Comparison of ENCODE assay signal across 30 cellular contexts in the genomic region with DNA sequence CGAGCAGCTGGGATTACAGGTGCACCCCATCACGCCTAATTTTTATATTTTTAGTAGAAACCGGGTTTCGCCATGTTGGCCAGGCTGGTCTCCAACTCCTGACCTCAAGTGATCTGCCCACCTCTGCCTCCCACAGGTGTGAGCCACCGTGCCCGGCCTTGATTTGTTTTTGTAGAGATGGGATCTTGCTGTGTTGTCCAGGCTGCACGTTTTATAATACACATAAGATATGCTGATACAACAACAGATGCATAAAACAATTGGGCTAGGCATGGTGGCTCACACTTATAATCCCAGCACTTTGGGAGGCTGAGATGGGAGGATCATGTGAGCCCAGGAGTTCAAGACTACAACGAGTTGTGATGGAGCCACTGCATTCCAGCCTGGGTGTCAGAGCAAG.
"Had no signal": no experiment of that assay in that cellular context is flagged by ENCODE, and none has a peak within 500 bp of the region (broad histone marks: within the 10 kb centered on the region; RNA-seq: fewer than 3 reads in every experiment).

No MANE protein-coding gene starts in this region.

- ATAC-seq: activated CD4-positive, alpha-beta T cell treated with anti-CD3 and anti-CD28 coated beads for 36 hours; activated CD8-positive, alpha-beta memory T cell treated with anti-CD3 and anti-CD28 coated beads, Interleukin-2, amount 10 ng/mL, durations not matched to agents 7 days and 5 days; activated CD8-positive, alpha-beta T cell treated with anti-CD3 and anti-CD28 coated beads, Interleukin-2, amount 10 ng/mL, durations not matched to agents 7 days and 5 days; gastroesophageal sphincter; T-helper 17 cell had no signal

- H3K4me3 Mint-ChIP-seq: activated CD4-positive, alpha-beta memory T cell treated with anti-CD3 and anti-CD28 coated beads for 36 hours; activated CD4-positive, alpha-beta T cell treated with anti-CD3 and anti-CD28 coated beads for 36 hours; activated CD4-positive, alpha-beta T cell treated with anti-CD3 and anti-CD28 coated beads, Interleukin-2, amount 10 ng/mL, durations not matched to agents 24 days and 14 days; activated CD8-positive, alpha-beta memory T cell treated with anti-CD3 and anti-CD28 coated beads, Interleukin-2, amount 10 ng/mL, durations not matched to agents 7 days and 5 days; activated CD8-positive, alpha-beta T cell treated with anti-CD3 and anti-CD28 coated beads, Interleukin-2, amount 10 ng/mL, durations not matched to agents 7 days and 5 days; activated naive CD8-positive, alpha-beta T cell; activated T-helper 1 cell treated with anti-CD3 and anti-CD28 coated beads, Interleukin-12 subunit alpha, Interleukin-12 subunit beta, Interleukin-2, Interleukin-4 antibody, amounts not matched to agents 30 ng/mL and 10 ng/mL and 1 ng/mL, durations not matched to agents 14 hours and 24 hours and 36 hours; central memory CD8-positive, alpha-beta T cell; T-helper 17 cell; T-helper 2 cell treated with Interferon-gamma antibody and Interleukin-4, amounts not matched to agents 5 μg/mL and 100 μg/mL, for 36 hours had no signal

- H3K27me3 ChIP-seq: brain microvascular endothelial cell, esophagus squamous epithelium, gastroesophageal sphincter had no signal

- H3K27ac Mint-ChIP-seq: activated CD4-positive, alpha-beta memory T cell treated with anti-CD3 and anti-CD28 coated beads for 36 hours; activated CD4-positive, alpha-beta T cell treated with anti-CD3 and anti-CD28 coated beads for 36 hours; activated CD4-positive, alpha-beta T cell treated with anti-CD3 and anti-CD28 coated beads, Interleukin-2, amount 10 ng/mL, durations not matched to agents 24 days and 14 days; activated CD8-positive, alpha-beta memory T cell treated with anti-CD3 and anti-CD28 coated beads, Interleukin-2, amount 10 ng/mL, durations not matched to agents 7 days and 5 days; activated CD8-positive, alpha-beta T cell treated with anti-CD3 and anti-CD28 coated beads, Interleukin-2, amount 10 ng/mL, durations not matched to agents 7 days and 5 days; activated naive CD8-positive, alpha-beta T cell; activated T-helper 1 cell treated with anti-CD3 and anti-CD28 coated beads, Interleukin-12 subunit alpha, Interleukin-12 subunit beta, Interleukin-2, Interleukin-4 antibody, amounts not matched to agents 30 ng/mL and 10 ng/mL and 1 ng/mL, durations not matched to agents 14 hours and 24 hours and 36 hours; activated T-helper 2 cell treated with anti-CD3 and anti-CD28 coated beads, Interferon-gamma antibody, Interleukin-2, Interleukin-4, amounts not matched to agents 10 μg/mL and 5 μg/mL and 100 μg/mL, durations not matched to agents 14 hours and 24 hours and 36 hours; T-helper 2 cell treated with Interferon-gamma antibody and Interleukin-4, amounts not matched to agents 5 μg/mL and 100 μg/mL, for 36 hours had no signal

- DNase-seq: activated CD4-positive, alpha-beta memory T cell treated with anti-CD3 and anti-CD28 coated beads for 36 hours; activated CD4-positive, alpha-beta T cell treated with anti-CD3 and anti-CD28 coated beads for 36 hours; activated CD4-positive, alpha-beta T cell treated with anti-CD3 and anti-CD28 coated beads, Interleukin-2, amount 10 ng/mL, durations not matched to agents 24 days and 14 days; activated CD4-positive, CD25-positive, alpha-beta regulatory T cell; activated CD4-positive, CD25-positive, alpha-beta regulatory T cell treated with anti-CD3 and anti-CD28 coated beads, Interleukin-2, amount 50 U/mL, for 72 hours; activated CD8-positive, alpha-beta memory T cell treated with anti-CD3 and anti-CD28 coated beads, Interleukin-2, amount 10 ng/mL, durations not matched to agents 7 days and 5 days; activated CD8-positive, alpha-beta memory T cell treated with anti-CD3 and anti-CD28 coated beads, Interleukin-2, amount 50 U/mL, for 4 hours; activated CD8-positive, alpha-beta T cell treated with anti-CD3 and anti-CD28 coated beads, Interleukin-2, amount 10 ng/mL, durations not matched to agents 7 days and 5 days; activated effector memory CD4-positive, alpha-beta T cell treated with anti-CD3 and anti-CD28 coated beads, Interleukin-2, amount 50 U/mL, for 16 hours; activated naive CD4-positive, alpha-beta T cell treated with anti-CD3 and anti-CD28 coated beads, Interleukin-2, amount 50 U/mL, for 16 hours; activated T-cell treated with anti-CD3 and anti-CD28 coated beads, Interleukin-2, amount 50 U/mL, for 1 hour; activated T-cell treated with anti-CD3 and anti-CD28 coated beads, Interleukin-2, amount 50 U/mL, for 48 hours; amniotic stem cell; anterior cingulate cortex; brain microvascular endothelial cell; cortex of kidney; effector CD8-positive, alpha-beta T cell; esophagus squamous epithelium; foreskin melanocyte; T-helper 1 cell; T-helper 17 cell; T1000; WERI-Rb-1 had no signal

- H3K27ac ChIP-seq: brain microvascular endothelial cell, epithelial cell of prostate, esophagus squamous epithelium, gastroesophageal sphincter, WERI-Rb-1 had no signal

- H3K4me3 ChIP-seq: esophagus squamous epithelium, gastroesophageal sphincter had no signal

- H3K9me3 ChIP-seq: esophagus squamous epithelium, gastroesophageal sphincter had no signal

- H3K9me3 Mint-ChIP-seq: activated CD4-positive, alpha-beta memory T cell treated with anti-CD3 and anti-CD28 coated beads for 36 hours; activated CD4-positive, alpha-beta T cell treated with anti-CD3 and anti-CD28 coated beads, Interleukin-2, amount 10 ng/mL, durations not matched to agents 24 days and 14 days; activated T-helper 1 cell treated with anti-CD3 and anti-CD28 coated beads, Interleukin-12 subunit alpha, Interleukin-12 subunit beta, Interleukin-2, Interleukin-4 antibody, amounts not matched to agents 30 ng/mL and 10 ng/mL and 1 ng/mL, durations not matched to agents 14 hours and 24 hours and 36 hours; activated T-helper 2 cell treated with anti-CD3 and anti-CD28 coated beads, Interferon-gamma antibody, Interleukin-2, Interleukin-4, amounts not matched to agents 10 μg/mL and 5 μg/mL and 100 μg/mL, durations not matched to agents 14 hours and 24 hours and 36 hours; central memory CD8-positive, alpha-beta T cell; T-helper 2 cell treated with Interferon-gamma antibody and Interleukin-4, amounts not matched to agents 5 μg/mL and 100 μg/mL, for 36 hours had no signal

- H3K27me3 Mint-ChIP-seq: activated CD4-positive, alpha-beta memory T cell treated with anti-CD3 and anti-CD28 coated beads for 36 hours; activated CD4-positive, alpha-beta T cell treated with anti-CD3 and anti-CD28 coated beads for 36 hours; activated CD4-positive, alpha-beta T cell treated with anti-CD3 and anti-CD28 coated beads, Interleukin-2, amount 10 ng/mL, durations not matched to agents 24 days and 14 days; activated CD8-positive, alpha-beta memory T cell treated with anti-CD3 and anti-CD28 coated beads, Interleukin-2, amount 10 ng/mL, durations not matched to agents 7 days and 5 days; activated naive CD8-positive, alpha-beta T cell; central memory CD8-positive, alpha-beta T cell; T-helper 17 cell had no signal
